8 cellular contexts compared by ENCODE assay signal in the genomic region with DNA sequence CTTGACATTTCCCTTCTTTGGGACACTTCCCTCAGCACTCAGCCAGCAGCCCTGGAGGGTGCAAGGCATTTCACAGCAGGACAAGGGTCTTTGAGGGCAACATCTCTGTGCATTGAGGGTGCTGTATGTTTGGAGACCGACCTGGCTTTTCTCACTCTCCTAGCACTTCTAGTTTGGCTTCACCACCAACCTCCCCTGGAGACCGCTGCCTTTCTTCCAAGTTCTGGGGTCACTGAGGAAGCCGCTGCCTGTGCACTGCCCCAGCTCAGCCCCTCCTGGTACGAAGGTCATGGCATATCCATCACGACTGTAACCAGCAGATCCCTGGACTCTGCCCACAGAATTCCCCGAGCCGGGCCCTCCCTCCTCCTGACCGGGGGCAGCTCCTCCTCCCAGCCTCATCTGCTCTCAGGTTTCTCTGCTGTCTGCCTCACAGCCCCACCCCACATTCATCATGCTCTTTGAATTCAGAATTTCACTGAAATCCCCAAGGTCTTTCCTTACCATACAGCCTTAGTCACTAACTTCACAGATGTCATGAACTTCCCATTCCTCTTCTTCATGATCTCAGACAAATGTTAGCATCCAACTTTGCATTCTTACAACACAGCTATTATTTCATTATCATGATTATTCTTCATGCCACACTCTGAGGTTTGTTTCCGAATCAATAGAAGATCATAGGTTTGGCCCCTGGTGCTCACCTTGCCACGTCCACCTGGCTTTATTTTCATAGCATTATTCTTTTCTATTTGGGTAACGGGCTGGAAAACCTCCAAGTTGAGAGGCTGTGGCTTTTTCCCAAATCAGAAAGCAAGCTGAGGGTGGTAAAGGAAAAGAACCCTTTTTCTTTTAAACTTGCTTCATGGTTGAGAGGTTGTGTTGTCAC.
DNase-seq lines count a peak whose midpoint lies in the region; ATAC-seq and TF ChIP-seq lines count a peak whose summit lies in the region.

No MANE protein-coding gene starts in this region.

- no peak overlapping the region for H4K8ac ChIP-seq in IMR-90 (ENCODE audit: low read depth in 2 of 2, low read length in 2 of 2)

- dilution Hi-C loops in IMR-90 (cut with HindIII; ENCODE audit: low sequenced_read_pairs, unreplicated experiment) = no loop called here

- peak overlapping the region; percentile 50 for H2AFZ ChIP-seq in IMR-90 (replicated peaks; ENCODE audit: low read length, poor library complexity)

- CTCF ChIA-PET in IMR-90 (lab: Yijun Ruan, JAX) = no interaction called here

- no peak overlapping the region for H2BK5ac ChIP-seq in IMR-90 (ENCODE audit: low read depth, low read length, poor library complexity, severe bottlenecking)

- H3K36me3 ChIP-seq in IMR-90 (ENCODE audit: control insufficient read depth, insufficient read depth, low read length) (no peaks in the 10 kb centered on the region), brain microvascular endothelial cell (replicated peaks) (no peaks in the 10 kb centered on the region), right lobe of liver (no peaks in the 10 kb centered on the region)

- no peak overlapping the region for H3K4me2 ChIP-seq in IMR-90 (ENCODE audit: low read depth, low read length)

- no peak overlapping the region for H2AK9ac ChIP-seq in IMR-90 (replicated peaks; ENCODE audit: low read depth, low read length, poor library complexity)

- H4K20me1 ChIP-seq in IMR-90 (ENCODE audit: insufficient read depth, low read length) = no peaks in the 10 kb centered on the region

- no peaks in the 10 kb centered on the region; the same call in 1 of the 2 replicates for H3K4me1 ChIP-seq in IMR-90 (ENCODE audit: control insufficient read depth, insufficient read depth, low read length)
- H3K4me1 ChIP-seq in right lobe of liver = no peaks in the 10 kb centered on the region

- TF ChIP-seq RAD21 in IMR-90 (IDR thresholded peaks at IDR 0.05; ENCODE audit: low read length) = no peak

- no peak for TF ChIP-seq POLR2A in IMR-90 (IDR thresholded peaks at IDR 0.05; ENCODE audit: low read depth, low read length)
- no peak for TF ChIP-seq POLR2A in right lobe of liver (IDR thresholded peaks at IDR 0.05)

- no peak overlapping the region for H4K91ac ChIP-seq in IMR-90 (ENCODE audit: insufficient read depth, low read depth, low read length)

- H2BK15ac ChIP-seq in IMR-90 (ENCODE audit: low read depth, low read length) = no peak overlapping the region

- in situ Hi-C loops in IMR-90 (cut with MboI; ENCODE audit: low sequenced_read_pairs) (no loop called here), brain microvascular endothelial cell (cut with HindIII; ENCODE audit: low pct_ligation_motif_present, low sequenced_read_pairs) (no loop called here)

- H2BK120ac ChIP-seq in IMR-90 (ENCODE audit: low read depth, low read length) = no peak overlapping the region

- BruUV-seq in IMR-90 (replicated peaks; lab: Mats Ljungman, UMichigan) = no TSS peak

- H3K14ac ChIP-seq in IMR-90 (replicated peaks; ENCODE audit: low read depth, low read length) = no peak overlapping the region

- peak; percentile 14 for DNase-seq in AG09309 (ENCODE audit: low read depth)
- DNase-seq in IMR-90 = peak; percentile 13
- DNase-seq in brain microvascular endothelial cell = peak; percentile 72
- peak in 1 of 3 donors; percentile 61 for DNase-seq in right lobe of liver
- DNase-seq in cerebellum (ENCODE audit: low spot score) = no peak
- no peak for DNase-seq in cortex of kidney (lab: John Stamatoyannopoulos, UW)
- no peak for DNase-seq in AG08396 (ENCODE audit: low spot score)

- no peak for ATAC-seq in IMR-90 (ENCODE audit: low read depth)
- peak; percentile 15 to 71 (median 44) for ATAC-seq in right lobe of liver
- no peak for ATAC-seq in GM18502 (IDR thresholded peaks at IDR 0.05; ENCODE audit: poor library complexity, unreplicated experiment)

- H3K4ac ChIP-seq in IMR-90 (ENCODE audit: low read depth, low read length) = no peak overlapping the region

- H3K27me3 ChIP-seq in IMR-90 (ENCODE audit: control insufficient read depth, insufficient read depth, low read length) (peaks cover 41% of the 10 kb centered on the region), brain microvascular endothelial cell (replicated peaks) (no peaks in the 10 kb centered on the region), right lobe of liver (no peaks in the 10 kb centered on the region)

- H3K9ac ChIP-seq in IMR-90 (ENCODE audit: low read depth, low read length) = no peak overlapping the region

- no peak overlapping the region for H2BK20ac ChIP-seq in IMR-90 (ENCODE audit: low read depth, low read length)

- H3K23ac ChIP-seq in IMR-90 (ENCODE audit: low read depth, low read length) = no peak overlapping the region

- intact Hi-C loops in IMR-90 (cut with micrococcal nuclease) (no loop called here), right lobe of liver (cut with DNase I) (no loop called here)

- no peak overlapping the region for H2AK5ac ChIP-seq in IMR-90 (ENCODE audit: low read depth, low read length)

- H3K79me1 ChIP-seq in IMR-90 (ENCODE audit: low read depth in 1 of 2, low read length in 2 of 2) = no peaks in the 10 kb centered on the region

- no peaks in the 10 kb centered on the region for H3K9me1 ChIP-seq in IMR-90 (ENCODE audit: insufficient read depth, low read length)

- 28% methylated on average over 5 of the region's 11 CpGs; no CpG with 5 or more reads in 1 of the 2 experiments for WGBS in IMR-90 (ENCODE audit: extremely low coverage in 2 of 2, insufficient read length in 1 of 2), 2 experiments
- WGBS in right lobe of liver (ENCODE audit: insufficient coverage, low coverage, low lambda C conversion rate, missing lambda C conversion rate) = 42% methylated on average over 8 of the region's 11 CpGs

- TF ChIP-seq CTCF in AG09309 (IDR thresholded peaks at IDR 0.05; ENCODE audit: control insufficient read depth, insufficient read depth, low read depth, low read length, missing control alignments) = no peak
- TF ChIP-seq CTCF in IMR-90 (conservative IDR thresholded peaks at IDR 0.05; ENCODE audit: low read depth, low read length) = no peak
- no peak for TF ChIP-seq CTCF in brain microvascular endothelial cell (IDR thresholded peaks at IDR 0.05; ENCODE audit: low read depth, low read length, missing control alignments)
- TF ChIP-seq CTCF in right lobe of liver (IDR thresholded peaks at IDR 0.05) = no peak

- no peak overlapping the region for H3K18ac ChIP-seq in IMR-90 (ENCODE audit: low read depth, low read length)

- POLR2A ChIA-PET in IMR-90 (lab: Charles Lee; ENCODE audit: unreplicated experiment) = no interaction called here

- H4K5ac ChIP-seq in IMR-90 (ENCODE audit: low read depth, low read length) = no peak overlapping the region

- H3K4me3 ChIP-seq in AG09309 (ENCODE audit: control insufficient read depth, low read depth, low read length) = no peak overlapping the region
- H3K4me3 ChIP-seq in IMR-90 (ENCODE audit: insufficient read depth, low read depth, low read length) = no peak overlapping the region
- H3K4me3 ChIP-seq in brain microvascular endothelial cell (ENCODE audit: low read depth, low read length) = no peak overlapping the region
- no peak overlapping the region for H3K4me3 ChIP-seq in right lobe of liver

- H3K27ac ChIP-seq in IMR-90 (ENCODE audit: insufficient read depth, low read length) = no peak overlapping the region
- H3K27ac ChIP-seq in brain microvascular endothelial cell = no peak overlapping the region
- H3K27ac ChIP-seq in right lobe of liver = no peak overlapping the region

- H3K9me3 ChIP-seq in IMR-90 (ENCODE audit: control insufficient read depth, insufficient read depth, low read length) = no peaks in the 10 kb centered on the region
- no peaks in the 10 kb centered on the region for H3K9me3 ChIP-seq in right lobe of liver

- H3K56ac ChIP-seq in IMR-90 (ENCODE audit: extremely low read depth, insufficient read depth, low read length) = no peak overlapping the region

TF ChIP-seq in IMR-90, 13 proteins besides CTCF, POLR2A, EP300 and RAD21:
- TF ChIP-seq CHD1 (IDR thresholded peaks at IDR 0.05; ENCODE audit: low read depth, low read length) = no peak
- TF ChIP-seq, protein P1, sequence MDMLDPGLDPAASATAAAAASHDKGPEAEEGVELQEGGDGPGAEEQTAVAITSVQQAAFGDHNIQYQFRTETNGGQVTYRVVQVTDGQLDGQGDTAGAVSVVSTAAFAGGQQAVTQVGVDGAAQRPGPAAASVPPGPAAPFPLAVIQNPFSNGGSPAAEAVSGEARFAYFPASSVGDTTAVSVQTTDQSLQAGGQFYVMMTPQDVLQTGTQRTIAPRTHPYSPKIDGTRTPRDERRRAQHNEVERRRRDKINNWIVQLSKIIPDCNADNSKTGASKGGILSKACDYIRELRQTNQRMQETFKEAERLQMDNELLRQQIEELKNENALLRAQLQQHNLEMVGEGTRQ (IDR thresholded peaks at IDR 0.05; ENCODE audit: low read depth, low read length) = no peak

Comparison
In these comparisons a context has a peak if more than half of its experiments do, and no peak if none do; other contexts are left out.
1. DNase-seq: peak in AG09309 (single experiment), IMR-90 (single experiment) and brain microvascular endothelial cell (single experiment); none in cerebellum (single experiment), cortex of kidney (single experiment) and AG08396 (single experiment).
2. ATAC-seq: peak in right lobe of liver (4 of 4); none in IMR-90 (single experiment) and GM18502 (single experiment).